Comparison of ENCODE assay signal across 8 cellular contexts in genomic region chr4:152500798-152501434, GRCh38. TPM values are rescaled to one million over a fixed set of nuclear protein-coding genes. Genes with fewer than 3 reads are reported as not detected.
DNase-seq lines count a peak whose midpoint lies in the region; ATAC-seq and TF ChIP-seq lines count a peak whose summit lies in the region.

No MANE protein-coding gene starts in this region.

- no peaks in the 10 kb centered on the region for H3K9me3 ChIP-seq in osteoblast (ENCODE audit: low read depth, low read length)

- H3K27me3 ChIP-seq in osteoblast (ENCODE audit: insufficient read depth, low read length): no peaks in the 10 kb centered on the region

- H3K36me3 ChIP-seq in osteoblast (ENCODE audit: insufficient read depth, low read length): no peaks in the 10 kb centered on the region

- peak; percentile 87 for TF ChIP-seq CTCF in osteoblast (IDR thresholded peaks at IDR 0.05; ENCODE audit: extremely low read depth, low read depth, low read length)

- peaks cover 22% of the 10 kb centered on the region for H4K20me1 ChIP-seq in osteoblast (ENCODE audit: insufficient read depth, low read length)

- H3K4me1 ChIP-seq in osteoblast (ENCODE audit: insufficient read depth, low read length): peaks cover 7% of the 10 kb centered on the region

- H3K79me2 ChIP-seq in osteoblast (ENCODE audit: insufficient read depth, low read length): peaks cover 44% of the 10 kb centered on the region

- peak; percentile 53 for DNase-seq in D341Med (ENCODE audit: low spot score)
- DNase-seq in NCI-H82 (lab: John Stamatoyannopoulos, UW): peak; percentile 83
- DNase-seq in activated CD8-positive, alpha-beta memory T cell treated with anti-CD3 and anti-CD28 coated beads, Interleukin-2, amount 50 U/mL, for 4 hours: peak; percentile 29
- DNase-seq in fibroblast of the conjunctiva (ENCODE audit: low read depth): peak; percentile 91
- DNase-seq in osteoblast (ENCODE audit: insufficient read length, low spot score, missing footprints): peak; percentile 53

- ATAC-seq in GM19351 (IDR thresholded peaks at IDR 0.05; ENCODE audit: unreplicated experiment) (peak; percentile 58), HG03469 (IDR thresholded peaks at IDR 0.05; ENCODE audit: unreplicated experiment) (peak; percentile 53), HG03139 (IDR thresholded peaks at IDR 0.05; ENCODE audit: unreplicated experiment) (no peak)

- H3K4me3 ChIP-seq in osteoblast (ENCODE audit: insufficient read depth, low read length): no peak overlapping the region

- no peak overlapping the region for H3K27ac ChIP-seq in osteoblast (ENCODE audit: low read depth, low read length)

- no peak overlapping the region for H3K4me2 ChIP-seq in osteoblast (ENCODE audit: insufficient read depth, low read length)

- no peak overlapping the region for H2AFZ ChIP-seq in osteoblast (ENCODE audit: low read length)

RNA-seq across cellular contexts. Expression of gene FBXW7, which starts 35.0 kb away (rescaled TPM):
- total RNA-seq in osteoblast: 74.9 and 76.3 TPM in 2 replicates

Comparison
In these comparisons a context has a peak if more than half of its experiments do, and no peak if none do; other contexts are left out.
1. DNase-seq: peak in every context shown above with its lines; median percentile 91 in fibroblast of the conjunctiva; 83 in NCI-H82; 53 in D341Med; 53 in osteoblast; 29 in activated CD8-positive, alpha-beta memory T cell treated with anti-CD3 and anti-CD28 coated beads, Interleukin-2, amount 50 U/mL, for 4 hours.